ENCODE assay signal across 8 cellular contexts in genomic region chr22:37560682-37561208, GRCh38. TPM values are rescaled to one million over a fixed set of nuclear protein-coding genes. Genes with fewer than 3 reads are reported as not detected.
DNase-seq lines count a peak whose midpoint lies in the region; ATAC-seq and TF ChIP-seq lines count a peak whose summit lies in the region.

No MANE protein-coding gene starts in this region.

- H3K9me3 Mint-ChIP-seq in effector memory CD8-positive, alpha-beta T cell: no peaks in the 10 kb centered on the region

- no peak overlapping the region for H3K27ac Mint-ChIP-seq in effector memory CD8-positive, alpha-beta T cell

- H3K4me3 ChIP-seq in mucosa of descending colon: peak overlapping the region; percentile 67

- H3K4me1 ChIP-seq in mucosa of descending colon (ENCODE audit: low read depth): peaks cover 47% of the 10 kb centered on the region

- no peaks in the 10 kb centered on the region for H3K9me3 ChIP-seq in mucosa of descending colon

- no peak for TF ChIP-seq CTCF in mucosa of descending colon (IDR thresholded peaks at IDR 0.05)

- peaks cover 44 to 88% of the 10 kb centered on the region in 2 donors for H3K27me3 Mint-ChIP-seq in effector memory CD8-positive, alpha-beta T cell

- H3K4me1 Mint-ChIP-seq in effector memory CD8-positive, alpha-beta T cell (ENCODE audit: low read depth in 2 of 2): peaks cover 13 to 24% of the 10 kb centered on the region in 2 donors

- peak; percentile 34 for DNase-seq in A172 (ENCODE audit: low spot score)
- DNase-seq in M059J (ENCODE audit: low read depth): peak; percentile 66
- DNase-seq in effector memory CD8-positive, alpha-beta T cell: no peak
- DNase-seq in mucosa of descending colon: peak in 1 of 3 donors; percentile 70
- DNase-seq in NCI-H2171 treated with DMSO at 0.1 percent for 48 hours (lab: John Stamatoyannopoulos, UW): no peak
- DNase-seq in activated naive CD4-positive, alpha-beta T cell treated with Interleukin-2 at 50 U/mL for 16 hours: no peak
- DNase-seq in NCI-H748 treated with DMSO at 0.1 percent for 48 hours (lab: John Stamatoyannopoulos, UW): no peak

- peak overlapping the region; percentile 75 for H3K4me3 Mint-ChIP-seq in effector memory CD8-positive, alpha-beta T cell

- H3K36me3 ChIP-seq in mucosa of descending colon (ENCODE audit: low read depth): no peaks in the 10 kb centered on the region

- peaks cover 3% of the 10 kb centered on the region for H3K36me3 Mint-ChIP-seq in effector memory CD8-positive, alpha-beta T cell (ENCODE audit: insufficient read depth)

- intact Hi-C loops in mucosa of descending colon (cut with DNase I, micrococcal nuclease): loop anchor here in 1 of 2 donors (2.0 kb wide), 1 partner anchor 16 kb away; no protein-coding TSS in a partner anchor

- ATAC-seq in effector memory CD8-positive, alpha-beta T cell (replicated peaks): peak; percentile 7
- peak; percentile 11 for ATAC-seq in mucosa of descending colon
- ATAC-seq in GM21528 (IDR thresholded peaks at IDR 0.05; ENCODE audit: low FRiP score, unreplicated experiment): no peak

RNA-seq across cellular contexts. Expression of gene CDC42EP1, which starts 0.5 kb away (rescaled TPM):
- 18.2 and 23.0 TPM in 2 replicates for total RNA-seq in A172 (2014; rRNA removed; shearing (Covaris generic))
- 44.3 and 51.7 TPM in 2 replicates for total RNA-seq in M059J (2014; rRNA removed; shearing (Covaris generic))
- total RNA-seq in mucosa of descending colon: 10 to 100 TPM; 31.5 to 52.0 (median 48.2) TPM

RNA-seq across cellular contexts. Expression of gene LGALS2, which starts 19.1 kb away (rescaled TPM):
- total RNA-seq in A172 (2014; rRNA removed; shearing (Covaris generic)): not detected in 2 replicates
- not detected in 2 replicates for total RNA-seq in M059J (2014; rRNA removed; shearing (Covaris generic))
- 10 to 100 TPM; 10.7 to 93.5 (median 23.1) TPM for total RNA-seq in mucosa of descending colon

RNA-seq across cellular contexts. Expression of gene CARD10, which starts 41.5 kb away (rescaled TPM):
- total RNA-seq in A172 (2014; rRNA removed; shearing (Covaris generic)): 20.4 and 41.0 TPM in 2 replicates
- 8.3 and 10.6 TPM in 2 replicates for total RNA-seq in M059J (2014; rRNA removed; shearing (Covaris generic))
- 10 to 100 TPM; 43.3 to 74.1 (median 60.5) TPM for total RNA-seq in mucosa of descending colon

RNA-seq across cellular contexts. Expression of gene GGA1, which starts 47.9 kb away (rescaled TPM):
- total RNA-seq in A172 (2014; rRNA removed; shearing (Covaris generic)): 18.6 and 24.0 TPM in 2 replicates
- total RNA-seq in M059J (2014; rRNA removed; shearing (Covaris generic)): 11.7 and 21.8 TPM in 2 replicates
- 10 to 100 TPM; 70.4 to 79.0 (median 74.3) TPM for total RNA-seq in mucosa of descending colon

Comparison
In these comparisons a context has a peak if more than half of its experiments do, and no peak if none do; other contexts are left out.
1. DNase-seq: peak in A172 (single experiment) and M059J (single experiment); none in effector memory CD8-positive, alpha-beta T cell (0 of 3), NCI-H2171 treated with DMSO at 0.1 percent for 48 hours (single experiment), activated naive CD4-positive, alpha-beta T cell treated with Interleukin-2 at 50 U/mL for 16 hours (single experiment) and NCI-H748 treated with DMSO at 0.1 percent for 48 hours (single experiment).
2. RNA of gene LGALS2, which starts 19.1 kb away (total RNA-seq): 10.7 to 93.5 TPM in mucosa of descending colon; not detected in A172 and not detected in M059J; every median in the first group is over 10 times any median in the second.